4 cellular contexts compared by ENCODE assay signal in genomic region chr11:7517743-7518142, GRCh38. TPM values are rescaled to one million over a fixed set of nuclear protein-coding genes. Genes with fewer than 3 reads are reported as not detected.
"Had no signal": no experiment of that assay in that cellular context is flagged by ENCODE, and none has a peak within 500 bp of the region (broad histone marks: within the 10 kb centered on the region; RNA-seq: fewer than 3 reads in every experiment).

No MANE protein-coding gene starts in this region.

RNA-seq across cellular contexts. Expression of gene OLFML1, which starts 32.4 kb away (rescaled TPM):
- total RNA-seq: K562, PC-3, SK-MEL-5 had no signal
- polyA plus RNA-seq: K562, SK-N-SH had no signal
